ENCODE assay signal across 12 cellular contexts in the genomic region with DNA sequence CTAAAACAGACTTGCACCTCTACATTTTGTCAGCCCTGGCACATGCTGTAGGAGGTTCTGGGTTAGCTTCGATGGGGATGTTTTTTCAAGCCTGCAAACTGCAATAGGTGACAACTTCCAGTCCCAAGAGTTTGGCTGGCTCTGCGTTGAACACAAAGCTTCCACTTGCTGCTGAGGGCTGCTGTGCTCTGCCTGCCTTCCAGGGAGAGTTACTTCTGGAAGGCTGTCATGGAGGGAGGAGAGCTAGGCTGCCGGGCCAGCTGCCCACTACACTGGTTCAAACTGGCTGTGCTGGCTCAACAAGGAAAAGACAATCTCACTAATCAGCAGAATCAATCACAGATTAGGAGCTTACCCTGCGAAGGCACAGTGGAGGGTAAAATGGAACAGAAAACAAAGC. TPM values are rescaled to one million over a fixed set of nuclear protein-coding genes. Genes with fewer than 3 reads are reported as not detected.
DNase-seq lines count a peak whose midpoint lies in the region; ATAC-seq, FAIRE-seq and TF ChIP-seq lines count a peak whose summit lies in the region.
"Had no signal": no experiment of that assay in that cellular context is flagged by ENCODE, and none has a peak within 500 bp of the region (broad histone marks: within the 10 kb centered on the region; RNA-seq: fewer than 3 reads in every experiment).

No MANE protein-coding gene starts in this region.

- H4K20me1 ChIP-seq in IMR-90 (ENCODE audit: insufficient read depth, low read length) (no peaks in the 10 kb centered on the region), endothelial cell of umbilical vein (replicated peaks; ENCODE audit: control insufficient read depth, extremely low read depth, insufficient read depth, low read length) (no peaks in the 10 kb centered on the region)

- no peak overlapping the region for H3K56ac ChIP-seq in IMR-90 (ENCODE audit: extremely low read depth, insufficient read depth, low read length)

- DNase-seq in IMR-90, result no peak
- no peak for DNase-seq in endothelial cell of umbilical vein (ENCODE audit: low read depth, low spot score)
- peak; percentile 38 to 58 for DNase-seq in left colon
- peak; percentile 81 for DNase-seq in stomach
- no peak for DNase-seq in NAMALWA (ENCODE audit: low spot score)
- no peak for DNase-seq in stimulated activated naive CD4-positive, alpha-beta T cell (lab: John Stamatoyannopoulos, UW)
- DNase-seq in H4 (ENCODE audit: low spot score), result no peak
- DNase-seq: effector CD8-positive, alpha-beta T cell; NCI-H510A; stimulated activated naive B cell treated with anti-CD40 and anti-IgM and Interleukin-4, amounts not matched to agents 10 μg/mL and 1 μg/mL and 100 μg/mL, for 72 hours had no signal

- H3K9ac ChIP-seq in IMR-90 (ENCODE audit: low read depth, low read length) (no peak overlapping the region), endothelial cell of umbilical vein (replicated peaks; ENCODE audit: extremely low read depth, insufficient read depth, low read length) (no peak overlapping the region)

- in situ Hi-C loops in IMR-90 (cut with MboI; ENCODE audit: low sequenced_read_pairs), result no loop called here

- no peak for TF ChIP-seq EP300 in stomach (IDR thresholded peaks at IDR 0.05)

- dilution Hi-C loops in IMR-90 (cut with HindIII; ENCODE audit: low sequenced_read_pairs, unreplicated experiment), result no loop called here
- dilution Hi-C loops in endothelial cell of umbilical vein (cut with MboI; ENCODE audit: extremely low pct_ligation_motif_present, low sequenced_read_pairs), result no loop called here

- H2AK9ac ChIP-seq in IMR-90 (replicated peaks; ENCODE audit: low read depth, low read length, poor library complexity), result no peak overlapping the region

- H3K4me1 ChIP-seq in IMR-90 (ENCODE audit: control insufficient read depth, insufficient read depth, low read length), result peaks cover 3% of the 10 kb centered on the region
- H3K4me1 ChIP-seq in endothelial cell of umbilical vein (ENCODE audit: control insufficient read depth, extremely low read depth, insufficient read depth, low read length), result peaks cover 29% of the 10 kb centered on the region
- peaks cover 38 to 76% (median 59%) of the 10 kb centered on the region in 4 donors for H3K4me1 ChIP-seq in stomach

- FAIRE-seq in endothelial cell of umbilical vein (lab: Jason Lieb, UNC), result no peak
- FAIRE-seq: TTC549 had no signal

- H3K4me2 ChIP-seq in IMR-90 (ENCODE audit: low read depth, low read length), result no peak overlapping the region
- H3K4me2 ChIP-seq in endothelial cell of umbilical vein (ENCODE audit: insufficient read depth, low read length), result no peak overlapping the region

- no CpG with 5 or more reads among the region's 4 CpGs for WGBS in IMR-90 (ENCODE audit: extremely low coverage in 2 of 2, insufficient read length in 1 of 2), 2 experiments
- 23 to 48% (median 31%) methylated on average over 4 of the region's 4 CpGs for WGBS in stomach, 5 donors

- H2AK5ac ChIP-seq in IMR-90 (ENCODE audit: low read depth, low read length), result 0 out of 2 replicates have a peak overlapping the region, but pooled peaks have one; percentile 40

- TF ChIP-seq CTCF in IMR-90 (conservative IDR thresholded peaks at IDR 0.05; ENCODE audit: low read depth, low read length) (no peak), endothelial cell of umbilical vein (IDR thresholded peaks at IDR 0.05; ENCODE audit: extremely low read depth in 1 of 2, insufficient read depth in 1 of 2, low read depth in 1 of 2, low read length in 2 of 2) (no peak), stomach (IDR thresholded peaks at IDR 0.05) (no peak)

- no peak overlapping the region for H3K18ac ChIP-seq in IMR-90 (ENCODE audit: low read depth, low read length)

- TF ChIP-seq RAD21 in IMR-90 (IDR thresholded peaks at IDR 0.05; ENCODE audit: low read length), result no peak

- H2BK15ac ChIP-seq in IMR-90 (ENCODE audit: low read depth, low read length), result no peak overlapping the region

- no peak overlapping the region for H2BK5ac ChIP-seq in IMR-90 (ENCODE audit: low read depth, low read length, poor library complexity, severe bottlenecking)

- H3K27ac ChIP-seq in IMR-90 (ENCODE audit: insufficient read depth, low read length) (no peak overlapping the region), endothelial cell of umbilical vein (ENCODE audit: insufficient read depth, low read depth, low read length) (no peak overlapping the region), stomach (peak overlapping the region; percentile 72 to 87 (median 78))

- no peak overlapping the region for H4K5ac ChIP-seq in IMR-90 (ENCODE audit: low read depth, low read length)

- H3K79me1 ChIP-seq in IMR-90 (ENCODE audit: low read depth in 1 of 2, low read length in 2 of 2), result no peaks in the 10 kb centered on the region

- BruUV-seq in IMR-90 (replicated peaks; lab: Mats Ljungman, UMichigan), result no TSS peak
- BruUV-seq in endothelial cell of umbilical vein (replicated peaks; lab: Mats Ljungman, UMichigan), result no TSS peak

- no peak overlapping the region for H2AFZ ChIP-seq in IMR-90 (replicated peaks; ENCODE audit: low read length, poor library complexity)
- H2AFZ ChIP-seq in endothelial cell of umbilical vein (ENCODE audit: low read depth, low read length), result peak overlapping the region; percentile 32

- H3K23ac ChIP-seq in IMR-90 (ENCODE audit: low read depth, low read length), result no peak overlapping the region

- no peak overlapping the region for H3K4ac ChIP-seq in IMR-90 (ENCODE audit: low read depth, low read length)

- ATAC-seq in IMR-90 (ENCODE audit: low read depth) (no peak), left colon (peak; percentile 29), GM18870 (IDR thresholded peaks at IDR 0.05; ENCODE audit: unreplicated experiment) (no peak)
- ATAC-seq: stimulated activated naive B cell treated with anti-CD40 and anti-IgM and Interleukin-4, amounts not matched to agents 10 μg/mL and 1 μg/mL and 100 μg/mL, for 72 hours had no signal

- no peak overlapping the region for H4K91ac ChIP-seq in IMR-90 (ENCODE audit: insufficient read depth, low read depth, low read length)

- no peaks in the 10 kb centered on the region for H3K9me3 ChIP-seq in IMR-90 (ENCODE audit: control insufficient read depth, insufficient read depth, low read length)
- no peaks in the 10 kb centered on the region for H3K9me3 ChIP-seq in endothelial cell of umbilical vein (replicated peaks; ENCODE audit: control insufficient read depth, insufficient read depth, low read length)
- H3K9me3 ChIP-seq in stomach, result no peaks in the 10 kb centered on the region

- H3K79me2 ChIP-seq in endothelial cell of umbilical vein (ENCODE audit: control insufficient read depth, insufficient read depth, low read length), result no peaks in the 10 kb centered on the region

- no peak overlapping the region for H2BK20ac ChIP-seq in IMR-90 (ENCODE audit: low read depth, low read length)

- H3K27me3 ChIP-seq in IMR-90 (ENCODE audit: control insufficient read depth, insufficient read depth, low read length), result no peaks in the 10 kb centered on the region
- H3K27me3 ChIP-seq in endothelial cell of umbilical vein (ENCODE audit: control insufficient read depth in 2 of 2, insufficient read depth in 2 of 2, low read length in 2 of 2), result no peaks in the 10 kb centered on the region
- H3K27me3 ChIP-seq in stomach, result no peaks in the 10 kb centered on the region

- CTCF ChIA-PET in IMR-90 (lab: Yijun Ruan, JAX), result interaction anchor here (0.6 kb wide), 1 partner anchor 171 kb away, joined by 5 read pairs; no protein-coding TSS in a partner anchor
- CTCF ChIA-PET in endothelial cell of umbilical vein (lab: Charles Lee), result interaction anchor here (1.0 to 2.3 kb wide), 6 partner anchors 9 to 217 kb away, joined by 3 to 8 read pairs (median 4); no protein-coding TSS in a partner anchor

- H2BK120ac ChIP-seq in IMR-90 (ENCODE audit: low read depth, low read length), result no peak overlapping the region

- H3K4me3 ChIP-seq in IMR-90 (ENCODE audit: insufficient read depth, low read depth, low read length) (no peak overlapping the region), endothelial cell of umbilical vein (replicated peaks in 1 of 3; ENCODE audit: insufficient read depth in 1 of 3, low read depth in 1 of 3, low read length in 3 of 3) (no peak overlapping the region), stomach (no peak overlapping the region)

- peaks cover 5% of the 10 kb centered on the region for H3K9me1 ChIP-seq in IMR-90 (ENCODE audit: insufficient read depth, low read length)
- H3K9me1 ChIP-seq in endothelial cell of umbilical vein (replicated peaks; ENCODE audit: control insufficient read depth, extremely low read depth, insufficient read depth, low read length), result no peaks in the 10 kb centered on the region

- no peak overlapping the region for H4K8ac ChIP-seq in IMR-90 (ENCODE audit: low read depth in 2 of 2, low read length in 2 of 2)

- POLR2A ChIA-PET in IMR-90 (lab: Charles Lee; ENCODE audit: unreplicated experiment), result no interaction called here
- POLR2A ChIA-PET in endothelial cell of umbilical vein (lab: Charles Lee), result interaction anchor here (0.7 kb wide), 1 partner anchor 11 kb away, joined by 3 read pairs; no protein-coding TSS in a partner anchor

- no peaks in the 10 kb centered on the region for H3K36me3 ChIP-seq in IMR-90 (ENCODE audit: control insufficient read depth, insufficient read depth, low read length)
- no peaks in the 10 kb centered on the region for H3K36me3 ChIP-seq in endothelial cell of umbilical vein (ENCODE audit: control insufficient read depth in 2 of 2, extremely low read depth in 1 of 2, insufficient read depth in 2 of 2, low read length in 2 of 2)
- H3K36me3 ChIP-seq in stomach, result no peaks in the 10 kb centered on the region

- H3K14ac ChIP-seq in IMR-90 (replicated peaks; ENCODE audit: low read depth, low read length), result no peak overlapping the region

- TF ChIP-seq POLR2A in IMR-90 (IDR thresholded peaks at IDR 0.05; ENCODE audit: low read depth, low read length) (no peak), endothelial cell of umbilical vein (IDR thresholded peaks at IDR 0.05; ENCODE audit: low read depth, low read length) (no peak), stomach (IDR thresholded peaks at IDR 0.05) (no peak)

- intact Hi-C loops in IMR-90 (cut with micrococcal nuclease) (no loop called here), endothelial cell of umbilical vein (cut with micrococcal nuclease) (no loop called here), left colon (cut with DNase I, micrococcal nuclease) (no loop called here), stomach (cut with DNase I; ENCODE audit: low total_unique reads) (no loop called here)

RNA-seq across cellular contexts. Expression of gene PPP2R5A, which starts 46.7 kb away (rescaled TPM):
- 8.4 and 15.3 TPM in 2 replicates for total RNA-seq in IMR-90 (2012; rRNA removed)
- 10.3 and 12.6 TPM in 2 replicates for polyA plus RNA-seq in IMR-90 (2012; rRNA removed)
- 4.8 and 4.9 TPM in 2 replicates for polyA plus RNA-seq in IMR-90 (2012; cell fraction: cytosol; rRNA removed)
- polyA plus RNA-seq in IMR-90 (2012; cell fraction: nucleus; rRNA removed; ENCODE audit: low replicate concordance), result 3.6 and 11.5 TPM in 2 replicates
- 27.7 and 34.5 TPM in 2 replicates for total RNA-seq in endothelial cell of umbilical vein
- 10.0 and 11.9 TPM in 2 replicates for polyA plus RNA-seq in endothelial cell of umbilical vein
- polyA plus RNA-seq in endothelial cell of umbilical vein (2011; cell fraction: cytosol; rRNA removed), result 13.5 and 14.4 TPM in 2 replicates
- polyA plus RNA-seq in endothelial cell of umbilical vein (2011; cell fraction: nucleus; rRNA removed), result 14.6 and 16.5 TPM in 2 replicates
- 10.4 and 12.0 TPM in 2 replicates for polyA plus RNA-seq in endothelial cell of umbilical vein (2012)
- 7.4 and 8.9 TPM in 2 replicates for polyA minus RNA-seq in endothelial cell of umbilical vein
- 15.0 TPM for polyA minus RNA-seq in endothelial cell of umbilical vein (2011; cell fraction: cytosol; rRNA and poly(A)+ RNA removed)
- 8.8 and 9.0 TPM in 2 replicates for polyA minus RNA-seq in endothelial cell of umbilical vein (2011; cell fraction: nucleus; rRNA and poly(A)+ RNA removed)
- total RNA-seq in left colon, result 10 to 100 TPM; 61.0 to 69.5 TPM
- total RNA-seq in stomach, result 10 to 100 TPM; 38.4 to 69.6 (median 57.2) TPM
- 10 to 100 TPM; 40.4 to 72.6 (median 40.5) TPM for polyA plus RNA-seq in stomach
- 15.1 and 18.4 TPM in 2 replicates for total RNA-seq in H4 (2014; rRNA removed; shearing (Covaris generic))

Comparison
In these comparisons a context has a peak if more than half of its experiments do, and no peak if none do; other contexts are left out.
1. DNase-seq: peak in left colon (2 of 2) and stomach (single experiment); none in IMR-90 (single experiment), endothelial cell of umbilical vein (single experiment), NAMALWA (single experiment), stimulated activated naive CD4-positive, alpha-beta T cell (0 of 6) and H4 (single experiment).
2. H3K27ac ChIP-seq: peak in stomach (5 of 5); none in IMR-90 (single experiment) and endothelial cell of umbilical vein (single experiment).